ENCODE assay signal across 1 cellular context in the genomic region with DNA sequence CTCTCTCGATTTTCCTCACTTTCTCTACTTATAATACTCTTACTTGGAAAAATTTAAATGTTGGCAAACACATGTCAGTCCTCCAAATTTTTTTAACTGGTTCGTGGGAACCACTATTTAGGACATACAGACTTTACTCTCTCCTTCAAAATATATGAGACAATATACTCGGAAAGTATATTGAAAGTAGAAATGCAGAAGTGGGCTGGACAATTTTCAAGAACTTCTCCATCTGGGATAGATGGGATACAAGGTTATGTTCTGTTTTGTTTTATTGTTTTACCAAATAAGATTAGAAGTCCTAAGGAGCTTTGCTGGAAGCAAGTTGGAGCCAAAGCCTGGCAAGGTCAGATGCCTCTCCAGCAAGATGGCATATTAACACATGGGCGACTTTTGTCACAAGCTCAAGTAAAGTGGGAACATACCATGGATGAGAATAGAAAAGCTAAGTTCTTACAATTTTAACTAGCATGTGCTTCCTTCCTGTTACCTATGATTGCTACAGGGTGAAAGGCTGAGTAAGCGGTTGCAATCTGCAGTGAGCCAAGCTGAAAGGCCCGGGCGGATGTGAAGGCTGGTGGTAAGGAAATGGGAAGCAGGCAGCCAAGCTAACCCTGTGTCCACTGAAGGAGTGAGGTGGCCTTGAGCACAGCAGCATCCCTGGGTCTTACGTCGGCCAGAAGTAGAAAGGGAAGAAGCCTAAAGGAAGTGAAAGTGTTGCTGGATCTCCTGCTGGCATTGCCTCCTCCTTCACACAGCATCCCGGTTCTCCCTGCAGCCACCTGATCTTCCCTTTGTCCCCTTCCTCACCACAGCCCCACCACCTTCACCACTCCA.
TF ChIP-seq lines count a peak whose summit lies in the region.

No MANE protein-coding gene starts in this region.

TF ChIP-seq in SK-N-SH, 30 proteins besides CTCF, POLR2A, EP300 and RAD21 (continued from another document):
- TF ChIP-seq PBX3 (IDR thresholded peaks at IDR 0.05) (no peak), JUND (IDR thresholded peaks at IDR 0.05) (no peak), USF1 (IDR thresholded peaks at IDR 0.05; ENCODE audit: borderline replicate concordance, low read depth) (no peak), FOXM1 (IDR thresholded peaks at IDR 0.05; ENCODE audit: low read depth) (no peak), MEF2A (IDR thresholded peaks at IDR 0.05; ENCODE audit: borderline replicate concordance, low read depth) (no peak), ELF1 (IDR thresholded peaks at IDR 0.05) (no peak), RFX5 (IDR thresholded peaks at IDR 0.05; ENCODE audit: low read length) (no peak), IRF3 (IDR thresholded peaks at IDR 0.05; ENCODE audit: low read depth, low read length) (no peak)
